Comparison of ENCODE assay signal across 8 cellular contexts in the genomic region with DNA sequence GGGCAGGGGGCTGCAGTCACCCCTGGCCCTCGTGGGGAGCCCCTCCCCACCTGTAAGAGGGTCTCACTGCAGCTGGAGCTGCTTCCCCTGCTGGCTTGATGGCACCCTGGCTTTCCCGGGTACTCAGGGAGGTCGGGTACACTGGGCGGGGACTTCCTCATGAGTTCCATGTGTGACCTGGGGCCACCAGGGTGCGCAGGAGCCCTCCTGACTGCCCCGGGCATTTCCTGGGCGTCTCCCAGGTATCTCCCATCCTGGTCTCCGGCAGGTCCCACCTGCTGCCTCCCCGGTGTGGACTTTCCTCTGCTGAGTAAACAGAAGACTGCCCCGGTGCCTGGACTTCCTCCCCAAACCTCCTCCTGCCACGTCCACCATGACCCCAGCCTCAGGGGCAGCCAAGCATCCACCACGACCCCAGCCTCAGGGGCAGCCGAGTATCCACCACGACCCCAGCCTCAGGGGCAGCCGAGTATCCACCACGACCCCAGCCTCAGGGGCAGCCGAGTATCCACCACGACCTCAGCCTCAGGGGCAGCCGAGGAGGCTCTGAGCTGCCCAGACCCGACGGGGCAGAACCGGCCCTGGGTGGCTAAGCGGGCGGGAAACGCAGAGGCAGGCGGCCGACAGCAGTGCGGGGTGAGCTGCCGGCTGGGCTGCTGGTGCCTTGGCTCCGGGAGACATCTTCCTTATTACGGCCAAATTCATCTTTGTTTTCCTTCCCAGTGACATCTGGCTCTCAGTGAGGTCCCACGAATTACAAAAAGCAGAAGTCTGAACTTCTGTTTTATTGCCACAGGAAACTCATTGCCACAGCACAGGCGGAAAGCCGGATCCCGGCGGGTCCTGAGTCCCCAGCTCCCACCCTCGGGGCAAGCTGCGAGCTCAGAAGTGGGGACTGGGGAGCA. TPM values are rescaled to one million over a fixed set of nuclear protein-coding genes. Genes with fewer than 3 reads are reported as not detected.
A peak's percentile ranks its signal among the peaks of the same experiment; 100 is the strongest.
DNase-seq lines count a peak whose midpoint lies in the region; ATAC-seq and TF ChIP-seq lines count a peak whose summit lies in the region.

No MANE protein-coding gene starts in this region.

- no peak overlapping the region for H3K4me2 ChIP-seq in smooth muscle cell

- TF ChIP-seq EP300 in esophagus muscularis mucosa (IDR thresholded peaks at IDR 0.05): no peak

- H3K27me3 ChIP-seq in esophagus muscularis mucosa (peaks cover 0 to 86% (median 11%) of the 10 kb centered on the region in 4 donors), gastrocnemius medialis (peaks cover 7 to 19% (median 16%) of the 10 kb centered on the region in 3 donors), smooth muscle cell (ENCODE audit: low read depth) (peaks cover 23% of the 10 kb centered on the region), BE2C (peaks cover 89% of the 10 kb centered on the region)

- H3K4me1 ChIP-seq in esophagus muscularis mucosa: peaks cover 43 to 58% (median 54%) of the 10 kb centered on the region in 4 donors
- H3K4me1 ChIP-seq in gastrocnemius medialis: peaks cover 24 to 26% of the 10 kb centered on the region in 2 donors
- no peaks in the 10 kb centered on the region for H3K4me1 ChIP-seq in smooth muscle cell (ENCODE audit: low read depth)
- H3K4me1 ChIP-seq in BE2C: no peaks in the 10 kb centered on the region; the same call in 1 of the 2 replicates

- no peaks in the 10 kb centered on the region for H3K79me2 ChIP-seq in smooth muscle cell (ENCODE audit: low read depth)

- in situ Hi-C loops in gastrocnemius medialis (cut with MboI; ENCODE audit: low sequenced_read_pairs in 4 of 4): no loop called here

- no peaks in the 10 kb centered on the region for H3F3A ChIP-seq in smooth muscle cell (ENCODE audit: low read depth)

- 42% methylated on average over 17 of the region's 38 CpGs for WGBS in esophagus muscularis mucosa
- WGBS in smooth muscle cell (ENCODE audit: low lambda C conversion rate): 82% methylated on average over 38 of the region's 38 CpGs

- intact Hi-C loops in esophagus muscularis mucosa (cut with DNase I): no loop called here
- intact Hi-C loops in gastrocnemius medialis (cut with DNase I; ENCODE audit: low total_unique reads): no loop called here

- H3K36me3 ChIP-seq in esophagus muscularis mucosa: no peaks in the 10 kb centered on the region
- no peaks in the 10 kb centered on the region for H3K36me3 ChIP-seq in gastrocnemius medialis
- H3K36me3 ChIP-seq in smooth muscle cell (ENCODE audit: low read depth): no peaks in the 10 kb centered on the region
- H3K36me3 ChIP-seq in BE2C: no peaks in the 10 kb centered on the region

- no peak overlapping the region for H2AFZ ChIP-seq in smooth muscle cell (ENCODE audit: low read depth)

- H3K9ac ChIP-seq in smooth muscle cell (ENCODE audit: low read depth): no peak overlapping the region

- H3K27ac ChIP-seq in esophagus muscularis mucosa (replicated peaks in 1 of 4): peak overlapping the region; percentile 43 to 60 (median 52)
- peak overlapping the region; percentile 54 to 76 (median 64) for H3K27ac ChIP-seq in gastrocnemius medialis
- H3K27ac ChIP-seq in smooth muscle cell (ENCODE audit: low read depth): no peak overlapping the region

- H3K9me3 ChIP-seq in esophagus muscularis mucosa (no peaks in the 10 kb centered on the region), gastrocnemius medialis (no peaks in the 10 kb centered on the region), smooth muscle cell (replicated peaks; ENCODE audit: low read depth) (no peaks in the 10 kb centered on the region), BE2C (no peaks in the 10 kb centered on the region)

- TF ChIP-seq POLR2A in NB4 (IDR thresholded peaks at IDR 0.05; ENCODE audit: extremely low read depth, insufficient read length): no peak
- no peak for TF ChIP-seq POLR2A in esophagus muscularis mucosa (IDR thresholded peaks at IDR 0.05; ENCODE audit: low read depth)
- no peak for TF ChIP-seq POLR2A in gastrocnemius medialis (IDR thresholded peaks at IDR 0.05)

- DNase-seq in GM10266 (ENCODE audit: extremely low spot score) (peak; percentile 70), NB4 (ENCODE audit: low read depth) (peak; percentile 96), esophagus muscularis mucosa (ENCODE audit: extremely low spot score) (no peak), gastrocnemius medialis (peak in 1 of 2 donors; percentile 32), NCI-H2227 (lab: John Stamatoyannopoulos, UW; ENCODE audit: unreplicated experiment) (no peak), NCI-H510A treated with DMSO at 0.1 percent for 48 hours (lab: John Stamatoyannopoulos, UW) (no peak), smooth muscle cell (lab: John Stamatoyannopoulos, UW; ENCODE audit: unreplicated experiment) (no peak), BE2C (no peak)

- H4K20me1 ChIP-seq in smooth muscle cell (ENCODE audit: low read depth): no peaks in the 10 kb centered on the region

- peak overlapping the region; percentile 32 for H3K4me3 ChIP-seq in NB4 (ENCODE audit: low read depth, low read length)
- H3K4me3 ChIP-seq in esophagus muscularis mucosa: peak overlapping the region in 2 of 4 donors; percentile 7 to 28
- H3K4me3 ChIP-seq in gastrocnemius medialis: peak overlapping the region in 2 of 4 donors; percentile 13 to 25
- no peak overlapping the region for H3K4me3 ChIP-seq in smooth muscle cell
- no peak overlapping the region for H3K4me3 ChIP-seq in BE2C (ENCODE audit: low read depth, low read length)

- peak; percentile 36 for TF ChIP-seq CTCF in GM10266 (IDR thresholded peaks at IDR 0.05; ENCODE audit: control insufficient read depth, insufficient read depth, low read depth, missing control alignments)
- TF ChIP-seq CTCF in NB4 (IDR thresholded peaks at IDR 0.05; ENCODE audit: low read depth, low read length): no peak
- no peak for TF ChIP-seq CTCF in esophagus muscularis mucosa (IDR thresholded peaks at IDR 0.05)
- TF ChIP-seq CTCF in gastrocnemius medialis (IDR thresholded peaks at IDR 0.05 in 4 of 5, conservative IDR thresholded peaks at IDR 0.05 in 1 of 5): no peak
- TF ChIP-seq CTCF in smooth muscle cell (IDR thresholded peaks at IDR 0.05; ENCODE audit: borderline replicate concordance, insufficient read depth, poor library complexity, severe bottlenecking): no peak
- no peak for TF ChIP-seq CTCF in BE2C (IDR thresholded peaks at IDR 0.05; ENCODE audit: low read depth, low read length)

- ATAC-seq in gastrocnemius medialis: no peak

RNA-seq across cellular contexts. Expression of gene CBFA2T3, which starts 40.7 kb away (rescaled TPM):
- total RNA-seq in esophagus muscularis mucosa (10 to 100 TPM in 1 of 4 donors, 1 to 10 TPM in 3; 2.0 to 10.4 (median 3.5) TPM), gastrocnemius medialis (1 to 10 TPM in 3 of 4 donors, under 1 TPM in 1; 0.95 to 7.3 (median 3.3) TPM), smooth muscle cell (0.45 TPM in 1 of 2 replicates, not detected in the other)
- polyA plus RNA-seq in smooth muscle cell: 0.25 and 0.87 TPM in 2 replicates
- polyA plus RNA-seq in BE2C (2012; ENCODE audit: insufficient read depth, insufficient read length, low read depth): not detected

Comparison
In these comparisons a context has a peak if more than half of its experiments do, and no peak if none do; other contexts are left out.
1. DNase-seq: peak in GM10266 (single experiment) and NB4 (single experiment); none in esophagus muscularis mucosa (single experiment), NCI-H2227 (single experiment), NCI-H510A treated with DMSO at 0.1 percent for 48 hours (single experiment), smooth muscle cell (single experiment) and BE2C (single experiment).